Comparison of ENCODE assay signal across 1 cellular context in the genomic region with DNA sequence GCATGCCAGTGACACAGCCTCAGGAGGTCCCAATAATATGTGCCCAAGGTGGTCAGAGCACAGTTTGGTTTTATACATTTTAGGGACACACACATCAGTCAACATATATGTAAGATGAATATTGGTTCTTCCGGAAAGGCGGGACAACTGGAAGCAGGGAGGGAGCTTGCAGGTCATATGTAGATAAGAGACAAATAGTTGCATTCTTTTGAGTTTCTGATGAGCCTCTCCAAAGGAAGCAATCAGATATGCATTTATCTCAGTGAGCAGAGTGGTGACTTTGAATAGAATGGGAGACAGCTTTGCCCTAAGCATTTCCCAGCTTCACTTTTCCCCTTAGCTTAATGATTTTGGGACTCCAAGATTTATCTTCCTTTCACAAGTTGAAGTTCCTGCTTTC.
TF ChIP-seq lines count a peak whose summit lies in the region.
"Not testable (repeated sequence)": the region's sequence is repeated elsewhere in the genome, so short reads cannot be mapped to it uniquely, and the experiment has no call there.

No MANE protein-coding gene starts in this region.

TF ChIP-seq in K562, 482 proteins besides CTCF, POLR2A, EP300 and RAD21:
- TF ChIP-seq TEAD4 (IDR thresholded peaks at IDR 0.05; ENCODE audit: low read length) (peak; percentile 79), CTBP1 (IDR thresholded peaks at IDR 0.05; ENCODE audit: borderline replicate concordance) (peak; percentile 73), SOX6 (IDR thresholded peaks at IDR 0.05) (peak; percentile 94), MTA2 (IDR thresholded peaks at IDR 0.05; ENCODE audit: low read depth) (peak; percentile 49), KDM1A (IDR thresholded peaks at IDR 0.05) (peak; percentile 56 to 69; a peak in 2 of 4 replicates), MTA3 (IDR thresholded peaks at IDR 0.05; ENCODE audit: borderline replicate concordance) (0 out of 2 replicates have a peak, but pooled peaks have one; percentile 34), KLF16 (IDR thresholded peaks at IDR 0.05) (0 out of 2 replicates have a peak, but pooled peaks have one; percentile 49), JUND (IDR thresholded peaks at IDR 0.05; ENCODE audit: borderline replicate concordance, low read depth, low read length) (0 out of 2 replicates have a peak, but pooled peaks have one; percentile 26), JUND (tag; IDR thresholded peaks at IDR 0.05; ENCODE audit: borderline replicate concordance, low read depth, low read length) (peak; percentile 46; the same call in 2 of the 3 replicates), CREM (IDR thresholded peaks at IDR 0.05; ENCODE audit: low read depth) (0 out of 2 replicates have a peak, but pooled peaks have one; percentile 37), TAL1 (IDR thresholded peaks at IDR 0.05) (peak; percentile 76), ATF7 (IDR thresholded peaks at IDR 0.05) (0 out of 2 replicates have a peak, but pooled peaks have one; percentile 20), HDAC1 (IDR thresholded peaks at IDR 0.05) (peak in 1 of 2 experiments; percentile 42; a peak in 1 of 4 replicates), TRIM24 (IDR thresholded peaks at IDR 0.05) (peak in 1 of 2 experiments; percentile 33; a peak in 1 of 4 replicates), TBL1XR1 (IDR thresholded peaks at IDR 0.05; ENCODE audit: low read length in 2 of 2) (peak in 1 of 2 experiments; percentile 54; a peak in 1 of 4 replicates), MEIS2 (IDR thresholded peaks at IDR 0.05; ENCODE audit: partially characterized antibody) (peak; percentile 35), FOXM1 (IDR thresholded peaks at IDR 0.05; ENCODE audit: low read depth) (peak; percentile 36; the same call in 1 of the 2 replicates), RCOR1 (IDR thresholded peaks at IDR 0.05; ENCODE audit: borderline replicate concordance in 1 of 2, low read depth in 2 of 2, low read length in 2 of 2) (peak; percentile 33 to 75; a peak in 3 of 4 replicates), CBFA2T3 (IDR thresholded peaks at IDR 0.05) (peak; percentile 84), ARID1B (IDR thresholded peaks at IDR 0.05) (peak; percentile 91), L3MBTL2 (IDR thresholded peaks at IDR 0.05) (peak; percentile 51), ETV5 (CRISPR knock-in tag; IDR thresholded peaks at IDR 0.05; ENCODE audit: low read depth) (peak; percentile 65), SMARCC2 (IDR thresholded peaks at IDR 0.05; ENCODE audit: low read depth) (peak; percentile 72), TEAD1 (CRISPR knock-in tag; IDR thresholded peaks at IDR 0.05) (peak in 1 of 2 experiments; percentile 42; a peak in 1 of 4 replicates), SMARCE1 (IDR thresholded peaks at IDR 0.05) (peak; percentile 74; the same call in 1 of the 2 replicates), CBFA2T2 (conservative IDR thresholded peaks at IDR 0.05) (peak; percentile 76), FOSL1 (tag; conservative IDR thresholded peaks at IDR 0.05) (peak; percentile 41; the same call in 1 of the 2 replicates), SMARCA4 (IDR thresholded peaks at IDR 0.05) (peak; percentile 89), TCF3 (CRISPR knock-in tag; IDR thresholded peaks at IDR 0.05) (peak; percentile 81), CCNT2 (IDR thresholded peaks at IDR 0.05; ENCODE audit: borderline replicate concordance, extremely low read depth, insufficient read length, low read depth, low read length) (peak; percentile 54), MECOM (CRISPR knock-in tag; IDR thresholded peaks at IDR 0.05) (0 out of 2 replicates have a peak, but pooled peaks have one; percentile 34), ELF1 (tag; IDR thresholded peaks at IDR 0.05) (peak; percentile 16; the same call in 1 of the 2 replicates), DPF2 (IDR thresholded peaks at IDR 0.05) (peak; percentile 89), NCOR1 (IDR thresholded peaks at IDR 0.05) (peak; percentile 71), GATA2 (CRISPR knock-in tag; IDR thresholded peaks at IDR 0.05) (peak; percentile 61; the same call in 1 of the 2 replicates), NFE2 (IDR thresholded peaks at IDR 0.05; ENCODE audit: low read depth) (peak; percentile 13; the same call in 1 of the 2 replicates), ETV1 (tag; conservative IDR thresholded peaks at IDR 0.05; ENCODE audit: low read depth) (peak; percentile 39; the same call in 1 of the 2 replicates)
- TF ChIP-seq TEAD4 (CRISPR knock-in tag; IDR thresholded peaks at IDR 0.05; ENCODE audit: borderline replicate concordance); FOXM1 (CRISPR knock-in tag; IDR thresholded peaks at IDR 0.05; ENCODE audit: low read depth): not testable (repeated sequence)
- TF ChIP-seq, protein P1, sequence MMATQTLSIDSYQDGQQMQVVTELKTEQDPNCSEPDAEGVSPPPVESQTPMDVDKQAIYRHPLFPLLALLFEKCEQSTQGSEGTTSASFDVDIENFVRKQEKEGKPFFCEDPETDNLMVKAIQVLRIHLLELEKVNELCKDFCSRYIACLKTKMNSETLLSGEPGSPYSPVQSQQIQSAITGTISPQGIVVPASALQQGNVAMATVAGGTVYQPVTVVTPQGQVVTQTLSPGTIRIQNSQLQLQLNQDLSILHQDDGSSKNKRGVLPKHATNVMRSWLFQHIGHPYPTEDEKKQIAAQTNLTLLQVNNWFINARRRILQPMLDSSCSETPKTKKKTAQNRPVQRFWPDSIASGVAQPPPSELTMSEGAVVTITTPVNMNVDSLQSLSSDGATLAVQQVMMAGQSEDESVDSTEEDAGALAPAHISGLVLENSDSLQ (IDR thresholded peaks at IDR 0.05): peak; percentile 46
- TF ChIP-seq, protein P2, sequence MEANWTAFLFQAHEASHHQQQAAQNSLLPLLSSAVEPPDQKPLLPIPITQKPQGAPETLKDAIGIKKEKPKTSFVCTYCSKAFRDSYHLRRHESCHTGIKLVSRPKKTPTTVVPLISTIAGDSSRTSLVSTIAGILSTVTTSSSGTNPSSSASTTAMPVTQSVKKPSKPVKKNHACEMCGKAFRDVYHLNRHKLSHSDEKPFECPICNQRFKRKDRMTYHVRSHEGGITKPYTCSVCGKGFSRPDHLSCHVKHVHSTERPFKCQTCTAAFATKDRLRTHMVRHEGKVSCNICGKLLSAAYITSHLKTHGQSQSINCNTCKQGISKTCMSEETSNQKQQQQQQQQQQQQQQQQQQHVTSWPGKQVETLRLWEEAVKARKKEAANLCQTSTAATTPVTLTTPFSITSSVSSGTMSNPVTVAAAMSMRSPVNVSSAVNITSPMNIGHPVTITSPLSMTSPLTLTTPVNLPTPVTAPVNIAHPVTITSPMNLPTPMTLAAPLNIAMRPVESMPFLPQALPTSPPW (CRISPR knock-in tag; IDR thresholded peaks at IDR 0.05): peak; percentile 14; the same call in 1 of the 2 replicates
- TF ChIP-seq, protein P3, sequence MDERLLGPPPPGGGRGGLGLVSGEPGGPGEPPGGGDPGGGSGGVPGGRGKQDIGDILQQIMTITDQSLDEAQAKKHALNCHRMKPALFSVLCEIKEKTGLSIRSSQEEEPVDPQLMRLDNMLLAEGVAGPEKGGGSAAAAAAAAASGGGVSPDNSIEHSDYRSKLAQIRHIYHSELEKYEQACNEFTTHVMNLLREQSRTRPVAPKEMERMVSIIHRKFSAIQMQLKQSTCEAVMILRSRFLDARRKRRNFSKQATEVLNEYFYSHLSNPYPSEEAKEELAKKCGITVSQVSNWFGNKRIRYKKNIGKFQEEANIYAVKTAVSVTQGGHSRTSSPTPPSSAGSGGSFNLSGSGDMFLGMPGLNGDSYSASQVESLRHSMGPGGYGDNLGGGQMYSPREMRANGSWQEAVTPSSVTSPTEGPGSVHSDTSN (CRISPR knock-in tag; IDR thresholded peaks at IDR 0.05; ENCODE audit: low read depth): not testable (repeated sequence)
- TF ChIP-seq, protein P3 (tag; conservative IDR thresholded peaks at IDR 0.05; ENCODE audit: low read depth): peak; percentile 29; the same call in 1 of the 2 replicates
